8 cellular contexts compared by ENCODE assay signal in genomic region chr5:134113908-134114875, GRCh38. TPM values are rescaled to one million over a fixed set of nuclear protein-coding genes. Genes with fewer than 3 reads are reported as not detected.
DNase-seq lines count a peak whose midpoint lies in the region; ATAC-seq and TF ChIP-seq lines count a peak whose summit lies in the region.

TSS of gene TCF7 (plus strand) at chr5:134114681. CDS start at chr5:134114907, 226 bp downstream.

- ATAC-seq in GM21825 (IDR thresholded peaks at IDR 0.05; ENCODE audit: unreplicated experiment) (peak; percentile 78), SK-N-SH treated with all-trans-retinoic acid at 6 μM for 48 hours (peak; percentile 94), Right ventricle myocardium superior (ENCODE audit: poor library complexity) (peak; percentile 96)

- H3K27ac Mint-ChIP-seq in activated naive CD8-positive, alpha-beta T cell: peak within 1 kb of the TSS; percentile 95

- in situ Hi-C loops in G401 (cut with HindIII; ENCODE audit: low sequenced_read_pairs): no loop called here

- no peak for TF ChIP-seq CTCF in osteoblast (IDR thresholded peaks at IDR 0.05; ENCODE audit: extremely low read depth, low read depth, low read length)

- peaks cover 5% of the 10 kb centered on the region for H3K36me3 Mint-ChIP-seq in activated naive CD8-positive, alpha-beta T cell

- peak within 1 kb of the TSS; percentile 92 for H3K4me3 Mint-ChIP-seq in activated naive CD8-positive, alpha-beta T cell

- H3K4me3 ChIP-seq in osteoblast (ENCODE audit: insufficient read depth, low read length) (peak within 1 kb of the TSS; percentile 78), urinary bladder (ENCODE audit: low read depth, low read length) (peak within 1 kb of the TSS; percentile 71)

- H3K4me1 Mint-ChIP-seq in activated naive CD8-positive, alpha-beta T cell (ENCODE audit: low read depth): peaks cover 71% of the 10 kb centered on the region

- peak within 1 kb of the TSS; percentile 94 for H3K4me2 ChIP-seq in osteoblast (ENCODE audit: insufficient read depth, low read length)

- H3K79me2 ChIP-seq in osteoblast (ENCODE audit: insufficient read depth, low read length): peaks cover 4% of the 10 kb centered on the region

- no peaks in the 10 kb centered on the region for H3K9me3 ChIP-seq in KOPT-K1 (ENCODE audit: insufficient read depth, low read length, poor library complexity, severe bottlenecking)
- H3K9me3 ChIP-seq in osteoblast (ENCODE audit: low read depth, low read length): no peaks in the 10 kb centered on the region

- no peaks in the 10 kb centered on the region for H3K9me3 Mint-ChIP-seq in activated naive CD8-positive, alpha-beta T cell (ENCODE audit: low read depth)

- DNase-seq in G401 (ENCODE audit: low spot score) (peak; percentile 72), Right ventricle myocardium superior (peak; percentile 79), osteoblast (ENCODE audit: insufficient read length, low spot score, missing footprints) (peak; percentile 100)

- H3K27me3 ChIP-seq in osteoblast (ENCODE audit: insufficient read depth, low read length): no peaks in the 10 kb centered on the region

- peaks cover 15% of the 10 kb centered on the region for H3K4me1 ChIP-seq in osteoblast (ENCODE audit: insufficient read depth, low read length)
- H3K4me1 ChIP-seq in urinary bladder (ENCODE audit: insufficient read depth): peaks cover 2% of the 10 kb centered on the region

- 2% methylated on average over 89 of the region's 89 CpGs for WGBS in urinary bladder

- H3K36me3 ChIP-seq in KOPT-K1 (ENCODE audit: insufficient read depth, low read length) (peaks cover 38% of the 10 kb centered on the region), osteoblast (ENCODE audit: insufficient read depth, low read length) (no peaks in the 10 kb centered on the region), urinary bladder (ENCODE audit: insufficient read depth) (no peaks in the 10 kb centered on the region)

- peak within 1 kb of the TSS; percentile 92 for H3K27ac ChIP-seq in KOPT-K1 (ENCODE audit: low read depth, low read length, poor library complexity, severe bottlenecking)
- H3K27ac ChIP-seq in osteoblast (ENCODE audit: low read depth, low read length): peak within 1 kb of the TSS; percentile 71
- H3K27ac ChIP-seq in urinary bladder (ENCODE audit: low read depth): no peak within 1 kb of the TSS

- H3K27me3 Mint-ChIP-seq in activated naive CD8-positive, alpha-beta T cell: no peaks in the 10 kb centered on the region

- intact Hi-C loops in Right ventricle myocardium superior (cut with DNase I): no loop called here

- H2AFZ ChIP-seq in osteoblast (ENCODE audit: low read length): peak within 1 kb of the TSS; percentile 96

- H4K20me1 ChIP-seq in osteoblast (ENCODE audit: insufficient read depth, low read length): peaks cover 9% of the 10 kb centered on the region

TF ChIP-seq in SK-N-SH treated with all-trans-retinoic acid at 6 μM for 48 hours, 23 proteins besides CTCF, POLR2A, EP300 and RAD21:
- TF ChIP-seq GLIS3 (CRISPR knock-in tag; IDR thresholded peaks at IDR 0.05): no peak
- TF ChIP-seq CSRNP3 (CRISPR knock-in tag; IDR thresholded peaks at IDR 0.05): no peak
- TF ChIP-seq BACH2 (CRISPR knock-in tag; IDR thresholded peaks at IDR 0.05; ENCODE audit: borderline replicate concordance): no peak
- no peak for TF ChIP-seq ZNF70 (CRISPR knock-in tag; IDR thresholded peaks at IDR 0.05)
- TF ChIP-seq ZFP3 (CRISPR knock-in tag; IDR thresholded peaks at IDR 0.05): no peak
- TF ChIP-seq ZC3H10 (CRISPR knock-in tag; IDR thresholded peaks at IDR 0.05): no peak
- no peak for TF ChIP-seq TCF4 (CRISPR knock-in tag; IDR thresholded peaks at IDR 0.05; ENCODE audit: borderline replicate concordance)
- no peak for TF ChIP-seq CSDC2 (CRISPR knock-in tag; IDR thresholded peaks at IDR 0.05)
- TF ChIP-seq SNAI2 (CRISPR knock-in tag; IDR thresholded peaks at IDR 0.05): no peak
- TF ChIP-seq ZNF8 (CRISPR knock-in tag; IDR thresholded peaks at IDR 0.05): no peak
- TF ChIP-seq TOX (CRISPR knock-in tag; IDR thresholded peaks at IDR 0.05; ENCODE audit: borderline replicate concordance): no peak
- TF ChIP-seq PPARA (CRISPR knock-in tag; IDR thresholded peaks at IDR 0.05; ENCODE audit: borderline replicate concordance): no peak
- TF ChIP-seq CREB5 (CRISPR knock-in tag; IDR thresholded peaks at IDR 0.05; ENCODE audit: low read depth): no peak
- TF ChIP-seq ARNTL (CRISPR knock-in tag; IDR thresholded peaks at IDR 0.05; ENCODE audit: borderline replicate concordance, low read depth): no peak
TF ChIP-seq in SK-N-SH treated with all-trans-retinoic acid at 6 μM for 48 hours: peak in this region for 0.

RNA-seq across cellular contexts. Expression of gene TCF7, which starts in this region (rescaled TPM):
- total RNA-seq in G401 (2014; rRNA removed; shearing (Covaris generic)): 5.0 and 11.1 TPM in 2 replicates
- total RNA-seq in Right ventricle myocardium superior: 2.2 TPM
- 2.9 and 3.3 TPM in 2 replicates for total RNA-seq in osteoblast
- total RNA-seq in urinary bladder: 1.1 TPM
- polyA plus RNA-seq in urinary bladder: 3.9 TPM
